In the genomic region with DNA sequence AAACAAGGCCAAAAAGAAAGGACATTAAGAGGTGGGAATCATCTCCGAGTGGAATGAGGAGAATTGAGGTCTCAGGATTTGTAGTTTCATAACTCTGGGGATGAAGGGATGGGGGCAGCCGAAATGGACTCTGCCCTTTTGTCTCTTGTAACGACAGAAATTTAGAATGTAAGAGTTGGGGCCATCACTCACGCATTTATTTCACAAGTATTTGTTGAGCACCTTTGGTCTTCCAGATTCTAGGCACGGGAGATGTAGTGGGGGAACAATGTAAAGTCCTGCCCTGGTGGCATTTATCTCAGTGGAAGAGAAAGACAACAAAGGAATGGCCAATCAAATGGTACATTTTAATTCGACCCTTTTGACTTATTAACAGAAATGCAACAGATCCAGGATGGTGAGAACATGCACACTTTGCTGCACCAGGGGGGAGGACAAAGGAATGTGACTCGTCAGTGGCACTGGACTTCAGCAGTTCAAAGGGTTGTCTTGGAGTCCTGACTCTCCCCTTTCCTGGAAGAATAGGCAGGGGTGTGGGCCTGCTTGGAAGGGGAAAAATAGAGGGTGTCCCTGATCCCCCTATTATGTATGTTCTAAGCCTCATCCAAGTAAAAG, we compare ENCODE assay signal across 13 cellular contexts.
DNase-seq lines count a peak whose midpoint lies in the region; TF ChIP-seq lines count a peak whose summit lies in the region.
"Had no signal": no experiment of that assay in that cellular context is flagged by ENCODE, and none has a peak within 500 bp of the region (broad histone marks: within the 10 kb centered on the region; RNA-seq: fewer than 3 reads in every experiment).

No MANE protein-coding gene starts in this region.

- peak overlapping the region; percentile 64 for H3K27ac Mint-ChIP-seq in MCF 10A (ENCODE audit: low read depth, unreplicated experiment)
- H3K27ac Mint-ChIP-seq: T-cell had no signal

- peaks cover 5% of the 10 kb centered on the region for H3K36me3 Mint-ChIP-seq in MCF 10A (ENCODE audit: insufficient read depth, unreplicated experiment)
- H3K36me3 Mint-ChIP-seq: T-cell had no signal

- H3K36me3 ChIP-seq in mesodermal cell (ENCODE audit: control insufficient read depth, insufficient read depth, low read length) (no peaks in the 10 kb centered on the region), A673 (ENCODE audit: insufficient read depth, low read length, poor library complexity, severe bottlenecking) (no peaks in the 10 kb centered on the region)

- no peaks in the 10 kb centered on the region for H3K9me3 Mint-ChIP-seq in MCF 10A (ENCODE audit: unreplicated experiment)
- H3K9me3 Mint-ChIP-seq: endodermal cell, T-cell had no signal

- DNase-seq in EL, result peak; percentile 81
- peak; percentile 29 for DNase-seq in NCI-H460 (ENCODE audit: extremely low read depth, low read depth)
- DNase-seq in MCF 10A (ENCODE audit: unreplicated experiment), result no peak
- DNase-seq in A673 (ENCODE audit: low spot score), result no peak
- DNase-seq in hepatic stellate cell (ENCODE audit: low spot score), result no peak
- DNase-seq in stimulated activated CD8-positive, alpha-beta memory T cell treated with anti-CD3 and anti-CD28 coated beads, Interleukin-4, amount 100 ng/mL, for 48 hours, result no peak
- DNase-seq in inferior parietal cortex (ENCODE audit: extremely low spot score), result no peak
- DNase-seq: anterior cingulate cortex, NCI-H1694, substantia nigra, T-cell had no signal

- H3K9me3 ChIP-seq in mesodermal cell (ENCODE audit: control insufficient read depth, low read length) (no peaks in the 10 kb centered on the region), A673 (ENCODE audit: low read depth, low read length, poor library complexity, severe bottlenecking) (no peaks in the 10 kb centered on the region)

- TF ChIP-seq CTCF in MCF 10A (IDR thresholded peaks at IDR 0.05; ENCODE audit: unreplicated experiment) (no peak), A673 (conservative IDR thresholded peaks at IDR 0.05; ENCODE audit: low read depth, low read length) (no peak)

- WGBS in mesodermal cell (ENCODE audit: insufficient coverage in 2 of 2), 2 experiments, result 76 to 82% methylated on average over 6 to 7 of the region's 7 CpGs

- peak overlapping the region; percentile 93 for H3K27ac ChIP-seq in mesodermal cell (ENCODE audit: low read depth, low read length, severe bottlenecking)
- no peak overlapping the region for H3K27ac ChIP-seq in A673 (ENCODE audit: low read depth, low read length, poor library complexity, severe bottlenecking)

- no peak overlapping the region for H3K4me3 ChIP-seq in mesodermal cell (ENCODE audit: extremely low read depth, insufficient read depth, low read length, poor library complexity, severe bottlenecking)
- no peak overlapping the region for H3K4me3 ChIP-seq in A673 (ENCODE audit: low read depth, low read length, poor library complexity, severe bottlenecking)

- no peaks in the 10 kb centered on the region for H3K27me3 ChIP-seq in A673 (replicated peaks; ENCODE audit: insufficient read depth, low read depth, low read length, poor library complexity)

- POLR2A ChIA-PET in MCF 10A (lab: Yijun Ruan, JAX) (no interaction called here), A673 (lab: Charles Lee; ENCODE audit: low non-redundant PET) (no interaction called here)

- H3K4me3 Mint-ChIP-seq in MCF 10A (ENCODE audit: unreplicated experiment), result peak overlapping the region; percentile 44
- H3K4me3 Mint-ChIP-seq: endodermal cell had no signal

- no peaks in the 10 kb centered on the region for H3K27me3 Mint-ChIP-seq in MCF 10A (ENCODE audit: insufficient read depth, unreplicated experiment)

- H3K4me1 Mint-ChIP-seq in MCF 10A (ENCODE audit: insufficient read depth, unreplicated experiment), result peaks cover 33% of the 10 kb centered on the region

- BruUV-seq in MCF 10A (replicated peaks; lab: Mats Ljungman, UMichigan) (no TSS peak), A673 (replicated peaks; lab: Mats Ljungman, UMichigan) (no TSS peak)

- CTCF ChIA-PET in MCF 10A (lab: Yijun Ruan, JAX) (no interaction called here), A673 (lab: Charles Lee) (no interaction called here)

- intact Hi-C loops in MCF 10A (cut with micrococcal nuclease) (loop anchor here (10.0 kb wide), 1 partner anchor 74 kb away; no protein-coding TSS in a partner anchor), A673 (cut with micrococcal nuclease; ENCODE audit: unreplicated experiment) (no loop called here)

- H3K4me1 ChIP-seq in mesodermal cell (ENCODE audit: control insufficient read depth, insufficient read depth, low read length, poor library complexity, severe bottlenecking), result peaks cover 50% of the 10 kb centered on the region
- H3K4me1 ChIP-seq in A673 (ENCODE audit: insufficient read depth, low read length, poor library complexity, severe bottlenecking), result peaks cover 46% of the 10 kb centered on the region

Comparison
In these comparisons a context has a peak if more than half of its experiments do, and no peak if none do; other contexts are left out.
1. DNase-seq: peak in EL (single experiment) and NCI-H460 (single experiment); none in MCF 10A (single experiment), A673 (single experiment), hepatic stellate cell (single experiment), stimulated activated CD8-positive, alpha-beta memory T cell treated with anti-CD3 and anti-CD28 coated beads, Interleukin-4, amount 100 ng/mL, for 48 hours (single experiment) and inferior parietal cortex (single experiment).